Comparison of ENCODE assay signal across 8 cellular contexts in the genomic region with DNA sequence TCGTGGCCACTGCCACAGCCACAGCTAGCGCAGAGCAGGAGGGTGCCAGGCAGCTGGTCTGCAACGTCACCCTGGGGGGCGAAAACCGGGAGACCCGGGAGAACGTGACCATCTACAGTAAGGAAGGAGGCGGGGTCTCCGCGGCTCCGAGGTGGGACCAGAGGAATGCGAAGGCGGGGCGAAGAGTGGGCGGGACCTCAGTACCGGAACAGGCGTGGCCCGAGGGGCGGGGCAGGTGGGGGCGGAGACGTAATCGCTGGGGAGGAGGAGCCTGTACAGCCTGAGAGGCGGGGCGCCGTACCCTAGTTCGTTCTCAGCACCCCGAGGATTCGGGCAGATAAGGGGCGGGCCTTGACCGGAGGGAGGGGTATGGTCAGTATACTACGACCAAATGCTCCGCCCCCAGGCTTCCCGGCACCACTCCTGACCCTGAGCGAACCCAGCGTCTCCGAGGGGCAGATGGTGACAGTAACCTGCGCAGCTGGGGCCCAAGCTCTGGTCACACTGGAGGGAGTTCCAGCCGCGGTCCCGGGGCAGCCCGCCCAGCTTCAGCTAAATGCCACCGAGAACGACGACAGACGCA. TPM values are rescaled to one million over a fixed set of nuclear protein-coding genes. Genes with fewer than 3 reads are reported as not detected.
DNase-seq lines count a peak whose midpoint lies in the region; ATAC-seq, FAIRE-seq and TF ChIP-seq lines count a peak whose summit lies in the region.

No MANE protein-coding gene starts in this region.

- H4K20me1 ChIP-seq in astrocyte (ENCODE audit: insufficient read depth, low read length): peaks cover 16% of the 10 kb centered on the region

- H3K4me3 ChIP-seq in astrocyte (ENCODE audit: insufficient read depth, low read depth, low read length): no peak overlapping the region
- H3K4me3 ChIP-seq in iPS-11a (ENCODE audit: low read depth, low read length): peak overlapping the region; percentile 28
- H3K4me3 ChIP-seq in skeletal muscle tissue (ENCODE audit: low read length in 3 of 3): peak overlapping the region in 2 of 3 donors; percentile 59 to 64

- no peak overlapping the region for H3K9ac ChIP-seq in astrocyte (ENCODE audit: low read length)
- no peak overlapping the region for H3K9ac ChIP-seq in skeletal muscle tissue (ENCODE audit: low read depth in 1 of 3, low read length in 3 of 3)

- H3K4me1 ChIP-seq in astrocyte (ENCODE audit: insufficient read depth, low read length) (peaks cover 32% of the 10 kb centered on the region), skeletal muscle tissue (ENCODE audit: control insufficient read depth in 3 of 3, insufficient read depth in 3 of 3, low read length in 3 of 3) (peaks cover 47 to 63% (median 54%) of the 10 kb centered on the region in 3 donors)

- FAIRE-seq in astrocyte (lab: Jason Lieb, UNC): no peak

- H3K4me2 ChIP-seq in astrocyte (ENCODE audit: low read length): peak overlapping the region; percentile 82

- DNase-seq in HUDEP-2 (lab: John Stamatoyannopoulos, UW; ENCODE audit: unreplicated experiment in 76 of 76): peak in 75 of 76 experiments; percentile 39 to 99 (median 87)
- no peak for DNase-seq in astrocyte (ENCODE audit: low read depth)
- no peak for DNase-seq in putamen (ENCODE audit: low spot score)
- DNase-seq in NCI-H524 (lab: John Stamatoyannopoulos, UW): no peak

- peak overlapping the region; percentile 69 for H3K27ac Mint-ChIP-seq in T-helper 1 cell treated with Interleukin-12 subunit alpha and Interleukin-12 subunit beta and Interleukin-4 antibody, amounts not matched to agents 30 μg/mL and 1 μg/mL, for 36 hours
- H3K27ac Mint-ChIP-seq in astrocyte (ENCODE audit: unreplicated experiment): no peak overlapping the region

- peak; percentile 58 for ATAC-seq in GM19035 (IDR thresholded peaks at IDR 0.05; ENCODE audit: unreplicated experiment)

- no peaks in the 10 kb centered on the region for H3K36me3 ChIP-seq in astrocyte (ENCODE audit: insufficient read depth, low read length)
- no peaks in the 10 kb centered on the region for H3K36me3 ChIP-seq in skeletal muscle tissue (ENCODE audit: control insufficient read depth in 3 of 3, insufficient read depth in 3 of 3, low read length in 3 of 3)

- peaks cover 1% of the 10 kb centered on the region for H3K36me3 Mint-ChIP-seq in T-helper 1 cell treated with Interleukin-12 subunit alpha and Interleukin-12 subunit beta and Interleukin-4 antibody, amounts not matched to agents 30 μg/mL and 1 μg/mL, for 36 hours (ENCODE audit: low read depth)
- H3K36me3 Mint-ChIP-seq in astrocyte (ENCODE audit: low read depth, unreplicated experiment): peaks cover 2% of the 10 kb centered on the region

- no peaks in the 10 kb centered on the region for H3K9me3 Mint-ChIP-seq in T-helper 1 cell treated with Interleukin-12 subunit alpha and Interleukin-12 subunit beta and Interleukin-4 antibody, amounts not matched to agents 30 μg/mL and 1 μg/mL, for 36 hours
- peaks cover 28% of the 10 kb centered on the region for H3K9me3 Mint-ChIP-seq in astrocyte (ENCODE audit: unreplicated experiment)

- H3K27me3 Mint-ChIP-seq in T-helper 1 cell treated with Interleukin-12 subunit alpha and Interleukin-12 subunit beta and Interleukin-4 antibody, amounts not matched to agents 30 μg/mL and 1 μg/mL, for 36 hours (ENCODE audit: low read depth): peaks cover 84% of the 10 kb centered on the region
- H3K27me3 Mint-ChIP-seq in astrocyte (ENCODE audit: low read depth, unreplicated experiment): peaks cover 77% of the 10 kb centered on the region

- H3K79me2 ChIP-seq in astrocyte (ENCODE audit: insufficient read depth, low read length): no peaks in the 10 kb centered on the region

- H3K4me1 Mint-ChIP-seq in T-helper 1 cell treated with Interleukin-12 subunit alpha and Interleukin-12 subunit beta and Interleukin-4 antibody, amounts not matched to agents 30 μg/mL and 1 μg/mL, for 36 hours (ENCODE audit: low read depth): peaks cover 42% of the 10 kb centered on the region
- no peaks in the 10 kb centered on the region for H3K4me1 Mint-ChIP-seq in astrocyte (ENCODE audit: low read depth, unreplicated experiment)

- no peak for TF ChIP-seq CTCF in astrocyte (IDR thresholded peaks at IDR 0.05; ENCODE audit: insufficient read depth, low read depth, low read length)

- peak overlapping the region; percentile 68 for H3K4me3 Mint-ChIP-seq in T-helper 1 cell treated with Interleukin-12 subunit alpha and Interleukin-12 subunit beta and Interleukin-4 antibody, amounts not matched to agents 30 μg/mL and 1 μg/mL, for 36 hours
- no peak overlapping the region for H3K4me3 Mint-ChIP-seq in astrocyte (ENCODE audit: unreplicated experiment)

- H3K27me3 ChIP-seq in astrocyte (ENCODE audit: insufficient read depth, low read length): peaks cover 75% of the 10 kb centered on the region
- H3K27me3 ChIP-seq in skeletal muscle tissue (ENCODE audit: control insufficient read depth in 3 of 3, insufficient read depth in 3 of 3, low read length in 3 of 3): peaks cover 88 to 94% (median 93%) of the 10 kb centered on the region in 3 donors

- H3K27ac ChIP-seq in astrocyte (ENCODE audit: low read depth, low read length) (no peak overlapping the region), skeletal muscle tissue (ENCODE audit: low read depth, low read length) (no peak overlapping the region)

- H2AFZ ChIP-seq in astrocyte (ENCODE audit: low read depth, low read length): no peak overlapping the region

- H3K9me3 ChIP-seq in astrocyte (ENCODE audit: insufficient read depth, low read depth, low read length): peaks cover 11% of the 10 kb centered on the region
- H3K9me3 ChIP-seq in skeletal muscle tissue (ENCODE audit: control insufficient read depth in 3 of 3, low read length in 3 of 3): no peaks in the 10 kb centered on the region

RNA-seq across cellular contexts. Expression of gene ICAM5, which starts 2.5 kb away (rescaled TPM):
- total RNA-seq in astrocyte: 0.07 and 0.31 TPM in 2 replicates
- not detected for total RNA-seq in skeletal muscle tissue

RNA-seq across cellular contexts. Expression of gene ICAM4, which starts 5.5 kb away (rescaled TPM):
- total RNA-seq in astrocyte: 0.20 TPM in 1 of 2 replicates, not detected in the other
- total RNA-seq in skeletal muscle tissue: 2.6 TPM

RNA-seq across cellular contexts. Expression of gene ZGLP1, which starts 17.3 kb away (rescaled TPM):
- total RNA-seq in astrocyte (2.5 and 3.4 TPM in 2 replicates), skeletal muscle tissue (1.0 TPM)

RNA-seq across cellular contexts. Expression of gene ICAM1, which starts 21.4 kb away (rescaled TPM):
- total RNA-seq in astrocyte (9.3 and 11.0 TPM in 2 replicates), skeletal muscle tissue (6.8 TPM)

RNA-seq across cellular contexts. Expression of gene FDX2, which starts 23.5 kb away (rescaled TPM):
- total RNA-seq in astrocyte (18.6 and 24.4 TPM in 2 replicates), skeletal muscle tissue (5.7 TPM)

Comparison
In these comparisons a context has a peak if more than half of its experiments do, and no peak if none do; other contexts are left out.
1. DNase-seq: peak in HUDEP-2 (75 of 76); none in astrocyte (single experiment), putamen (single experiment) and NCI-H524 (0 of 2).